Comparison of ENCODE assay signal across 4 cellular contexts in genomic region chr12:1880876-1881275, GRCh38.
TF ChIP-seq lines count a peak whose summit lies in the region.

No MANE protein-coding gene starts in this region.

TF ChIP-seq in SK-N-SH, 30 proteins besides CTCF, POLR2A, EP300 and RAD21:
- no peak for TF ChIP-seq NFIC (IDR thresholded peaks at IDR 0.05; ENCODE audit: borderline replicate concordance)
- TF ChIP-seq RFX5 (IDR thresholded peaks at IDR 0.05; ENCODE audit: low read length), result no peak
- TF ChIP-seq TAF1 (IDR thresholded peaks at IDR 0.05; ENCODE audit: borderline replicate concordance, low read depth, low read length), result no peak
- no peak for TF ChIP-seq GATA2 (CRISPR knock-in tag; IDR thresholded peaks at IDR 0.05)
- TF ChIP-seq SMC3 (IDR thresholded peaks at IDR 0.05; ENCODE audit: low read depth, low read length), result no peak

TF ChIP-seq in SK-N-SH treated with all-trans-retinoic acid at 6 μM for 48 hours, 23 proteins besides CTCF, POLR2A, EP300 and RAD21:
- TF ChIP-seq TOX (CRISPR knock-in tag; IDR thresholded peaks at IDR 0.05; ENCODE audit: borderline replicate concordance) (no peak), ZFP3 (CRISPR knock-in tag; IDR thresholded peaks at IDR 0.05) (no peak), ZFP30 (CRISPR knock-in tag; IDR thresholded peaks at IDR 0.05) (no peak), ESRRG (CRISPR knock-in tag; IDR thresholded peaks at IDR 0.05) (no peak), TSHZ2 (CRISPR knock-in tag; IDR thresholded peaks at IDR 0.05) (no peak), ZNF70 (CRISPR knock-in tag; IDR thresholded peaks at IDR 0.05) (no peak), CREB5 (CRISPR knock-in tag; IDR thresholded peaks at IDR 0.05; ENCODE audit: low read depth) (no peak), RARB (CRISPR knock-in tag; IDR thresholded peaks at IDR 0.05) (no peak)

TF ChIP-seq in K562, 482 proteins besides CTCF, POLR2A, EP300 and RAD21:
- TF ChIP-seq KAT8 (IDR thresholded peaks at IDR 0.05; ENCODE audit: low read depth) (no peak), TRIM24 (IDR thresholded peaks at IDR 0.05) (no peak), HDAC8 (tag; IDR thresholded peaks at IDR 0.05) (no peak), CREBBP (IDR thresholded peaks at IDR 0.05; ENCODE audit: low read depth, low read length) (no peak), RBM22 (IDR thresholded peaks at IDR 0.05; ENCODE audit: low read depth, low read length, poor library complexity, severe bottlenecking) (no peak), ZNF174 (CRISPR knock-in tag; IDR thresholded peaks at IDR 0.05) (no peak), MECOM (CRISPR knock-in tag; IDR thresholded peaks at IDR 0.05) (no peak), U2AF2 (optimal IDR thresholded peaks at IDR 0.05; ENCODE audit: low read depth, low read length) (no peak), SIX5 (IDR thresholded peaks at IDR 0.05; ENCODE audit: borderline replicate concordance in 1 of 2, insufficient read depth in 1 of 2, low read depth in 1 of 2, low read length in 2 of 2) (no peak), ZNF695 (CRISPR knock-in tag; IDR thresholded peaks at IDR 0.05) (no peak), NONO (IDR thresholded peaks at IDR 0.05; ENCODE audit: low read depth in 2 of 2, low read length in 1 of 2) (no peak), KDM2B (CRISPR knock-in tag; IDR thresholded peaks at IDR 0.05) (no peak), CBFB (CRISPR knock-in tag; IDR thresholded peaks at IDR 0.05) (no peak), PHTF2 (CRISPR knock-in tag; IDR thresholded peaks at IDR 0.05) (no peak), SMARCE1 (IDR thresholded peaks at IDR 0.05) (no peak), ZBTB7A (IDR thresholded peaks at IDR 0.05; ENCODE audit: borderline replicate concordance, control insufficient read depth, low read depth, low read length) (no peak)
- TF ChIP-seq, protein P1, sequence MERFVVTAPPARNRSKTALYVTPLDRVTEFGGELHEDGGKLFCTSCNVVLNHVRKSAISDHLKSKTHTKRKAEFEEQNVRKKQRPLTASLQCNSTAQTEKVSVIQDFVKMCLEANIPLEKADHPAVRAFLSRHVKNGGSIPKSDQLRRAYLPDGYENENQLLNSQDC (CRISPR knock-in tag; IDR thresholded peaks at IDR 0.05), result no peak
- TF ChIP-seq, protein P2, sequence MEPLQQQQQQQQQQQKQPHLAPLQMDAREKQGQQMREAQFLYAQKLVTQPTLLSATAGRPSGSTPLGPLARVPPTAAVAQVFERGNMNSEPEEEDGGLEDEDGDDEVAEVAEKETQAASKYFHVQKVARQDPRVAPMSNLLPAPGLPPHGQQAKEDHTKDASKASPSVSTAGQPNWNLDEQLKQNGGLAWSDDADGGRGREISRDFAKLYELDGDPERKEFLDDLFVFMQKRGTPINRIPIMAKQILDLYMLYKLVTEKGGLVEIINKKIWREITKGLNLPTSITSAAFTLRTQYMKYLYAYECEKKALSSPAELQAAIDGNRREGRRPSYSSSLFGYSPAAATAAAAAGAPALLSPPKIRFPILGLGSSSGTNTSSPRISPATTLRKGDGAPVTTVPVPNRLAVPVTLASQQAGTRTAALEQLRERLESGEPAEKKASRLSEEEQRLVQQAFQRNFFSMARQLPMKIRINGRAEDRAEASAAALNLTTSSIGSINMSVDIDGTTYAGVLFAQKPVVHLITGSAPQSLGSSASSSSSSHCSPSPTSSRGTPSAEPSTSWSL (CRISPR knock-in tag; IDR thresholded peaks at IDR 0.05; ENCODE audit: borderline replicate concordance), result no peak
- TF ChIP-seq, protein P3, sequence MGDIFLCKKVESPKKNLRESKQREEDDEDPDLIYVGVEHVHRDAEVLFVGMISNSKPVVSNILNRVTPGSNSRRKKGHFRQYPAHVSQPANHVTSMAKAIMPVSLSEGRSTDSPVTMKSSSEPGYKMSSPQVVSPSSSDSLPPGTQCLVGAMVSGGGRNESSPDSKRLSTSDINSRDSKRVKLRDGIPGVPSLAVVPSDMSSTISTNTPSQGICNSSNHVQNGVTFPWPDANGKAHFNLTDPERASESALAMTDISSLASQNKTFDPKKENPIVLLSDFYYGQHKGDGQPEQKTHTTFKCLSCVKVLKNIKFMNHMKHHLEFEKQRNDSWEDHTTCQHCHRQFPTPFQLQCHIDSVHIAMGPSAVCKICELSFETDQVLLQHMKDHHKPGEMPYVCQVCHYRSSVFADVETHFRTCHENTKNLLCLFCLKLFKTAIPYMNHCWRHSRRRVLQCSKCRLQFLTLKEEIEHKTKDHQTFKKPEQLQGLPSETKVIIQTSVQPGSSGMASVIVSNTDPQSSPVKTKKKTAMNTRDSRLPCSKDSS (IDR thresholded peaks at IDR 0.05; ENCODE audit: low read depth, partially characterized antibody), result no peak

TF ChIP-seq in HepG2, 621 proteins besides CTCF, POLR2A, EP300 and RAD21:
- TF ChIP-seq ZBED4 (CRISPR knock-in tag; IDR thresholded peaks at IDR 0.05; ENCODE audit: borderline replicate concordance) (no peak), SMARCC2 (IDR thresholded peaks at IDR 0.05) (no peak), CENPBD1 (CRISPR knock-in tag; IDR thresholded peaks at IDR 0.05; ENCODE audit: borderline replicate concordance, low read depth) (no peak), FOXJ3 (CRISPR knock-in tag; IDR thresholded peaks at IDR 0.05; ENCODE audit: borderline replicate concordance) (no peak), ZNF782 (CRISPR knock-in tag; IDR thresholded peaks at IDR 0.05; ENCODE audit: borderline replicate concordance) (no peak), ZNF761 (CRISPR knock-in tag; conservative IDR thresholded peaks at IDR 0.05) (no peak), STAT6 (CRISPR knock-in tag; IDR thresholded peaks at IDR 0.05; ENCODE audit: borderline replicate concordance) (no peak), ATF2 (CRISPR knock-in tag; IDR thresholded peaks at IDR 0.05) (no peak), BHLHE40 (IDR thresholded peaks at IDR 0.05; ENCODE audit: low read length) (no peak), BRD4 (CRISPR knock-in tag; IDR thresholded peaks at IDR 0.05) (no peak), GPN1 (CRISPR knock-in tag; IDR thresholded peaks at IDR 0.05; ENCODE audit: borderline replicate concordance) (no peak), XRCC5 (optimal IDR thresholded peaks at IDR 0.05; ENCODE audit: low read length) (no peak)
- TF ChIP-seq, protein P4, sequence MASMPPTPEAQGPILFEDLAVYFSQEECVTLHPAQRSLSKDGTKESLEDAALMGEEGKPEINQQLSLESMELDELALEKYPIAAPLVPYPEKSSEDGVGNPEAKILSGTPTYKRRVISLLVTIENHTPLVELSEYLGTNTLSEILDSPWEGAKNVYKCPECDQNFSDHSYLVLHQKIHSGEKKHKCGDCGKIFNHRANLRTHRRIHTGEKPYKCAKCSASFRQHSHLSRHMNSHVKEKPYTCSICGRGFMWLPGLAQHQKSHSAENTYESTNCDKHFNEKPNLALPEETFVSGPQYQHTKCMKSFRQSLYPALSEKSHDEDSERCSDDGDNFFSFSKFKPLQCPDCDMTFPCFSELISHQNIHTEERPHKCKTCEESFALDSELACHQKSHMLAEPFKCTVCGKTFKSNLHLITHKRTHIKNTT (CRISPR knock-in tag; IDR thresholded peaks at IDR 0.05), result no peak
- TF ChIP-seq, protein P5, sequence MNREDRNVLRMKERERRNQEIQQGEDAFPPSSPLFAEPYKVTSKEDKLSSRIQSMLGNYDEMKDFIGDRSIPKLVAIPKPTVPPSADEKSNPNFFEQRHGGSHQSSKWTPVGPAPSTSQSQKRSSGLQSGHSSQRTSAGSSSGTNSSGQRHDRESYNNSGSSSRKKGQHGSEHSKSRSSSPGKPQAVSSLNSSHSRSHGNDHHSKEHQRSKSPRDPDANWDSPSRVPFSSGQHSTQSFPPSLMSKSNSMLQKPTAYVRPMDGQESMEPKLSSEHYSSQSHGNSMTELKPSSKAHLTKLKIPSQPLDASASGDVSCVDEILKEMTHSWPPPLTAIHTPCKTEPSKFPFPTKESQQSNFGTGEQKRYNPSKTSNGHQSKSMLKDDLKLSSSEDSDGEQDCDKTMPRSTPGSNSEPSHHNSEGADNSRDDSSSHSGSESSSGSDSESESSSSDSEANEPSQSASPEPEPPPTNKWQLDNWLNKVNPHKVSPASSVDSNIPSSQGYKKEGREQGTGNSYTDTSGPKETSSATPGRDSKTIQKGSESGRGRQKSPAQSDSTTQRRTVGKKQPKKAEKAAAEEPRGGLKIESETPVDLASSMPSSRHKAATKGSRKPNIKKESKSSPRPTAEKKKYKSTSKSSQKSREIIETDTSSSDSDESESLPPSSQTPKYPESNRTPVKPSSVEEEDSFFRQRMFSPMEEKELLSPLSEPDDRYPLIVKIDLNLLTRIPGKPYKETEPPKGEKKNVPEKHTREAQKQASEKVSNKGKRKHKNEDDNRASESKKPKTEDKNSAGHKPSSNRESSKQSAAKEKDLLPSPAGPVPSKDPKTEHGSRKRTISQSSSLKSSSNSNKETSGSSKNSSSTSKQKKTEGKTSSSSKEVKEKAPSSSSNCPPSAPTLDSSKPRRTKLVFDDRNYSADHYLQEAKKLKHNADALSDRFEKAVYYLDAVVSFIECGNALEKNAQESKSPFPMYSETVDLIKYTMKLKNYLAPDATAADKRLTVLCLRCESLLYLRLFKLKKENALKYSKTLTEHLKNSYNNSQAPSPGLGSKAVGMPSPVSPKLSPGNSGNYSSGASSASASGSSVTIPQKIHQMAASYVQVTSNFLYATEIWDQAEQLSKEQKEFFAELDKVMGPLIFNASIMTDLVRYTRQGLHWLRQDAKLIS (CRISPR knock-in tag; IDR thresholded peaks at IDR 0.05), result no peak
